ENCODE assay signal across 17 cellular contexts in genomic region chr3:100957407-100958100, GRCh38. TPM values are rescaled to one million over a fixed set of nuclear protein-coding genes. Genes with fewer than 3 reads are reported as not detected.
DNase-seq lines count a peak whose midpoint lies in the region; ATAC-seq and TF ChIP-seq lines count a peak whose summit lies in the region.
"Had no signal": no experiment of that assay in that cellular context is flagged by ENCODE, and none has a peak within 500 bp of the region (broad histone marks: within the 10 kb centered on the region; RNA-seq: fewer than 3 reads in every experiment).

No MANE protein-coding gene starts in this region.

- DNase-seq in mammary epithelial cell, result no peak
- DNase-seq in breast epithelium (ENCODE audit: low spot score in 2 of 2), result no peak
- peak; percentile 84 for DNase-seq in fibroblast of peridontal ligament (ENCODE audit: extremely low read depth)
- DNase-seq in myocyte (ENCODE audit: low read depth), result peak; percentile 82
- no peak for DNase-seq in progenitor cell of endocrine pancreas (ENCODE audit: low spot score, unreplicated experiment)
- no peak for DNase-seq in activated naive CD4-positive, alpha-beta T cell treated with anti-CD3 and anti-CD28 coated beads, Interleukin-2, amount 50 U/mL, for 16 hours
- DNase-seq: activated T-cell treated with anti-CD3 and anti-CD28 coated beads, Interleukin-2, amount 50 U/mL, for 48 hours; amygdala; Caco-2; NCI-H1048; SIG-M5; stimulated activated CD4-positive, alpha-beta T cell treated with anti-CD3 and anti-CD28 coated beads, Interleukin-2, amount 100 ng/mL, for 24 hours had no signal

- H3K27ac ChIP-seq in mammary epithelial cell (ENCODE audit: insufficient read depth, low read depth, low read length) (no peak overlapping the region), breast epithelium (peak overlapping the region in 1 of 2 donors; percentile 6)
- H3K27ac ChIP-seq: 22Rv1, foreskin keratinocyte had no signal

- H3K36me3 ChIP-seq in mammary epithelial cell (ENCODE audit: insufficient read depth, low read length) (no peaks in the 10 kb centered on the region), breast epithelium (no peaks in the 10 kb centered on the region)
- H3K36me3 ChIP-seq: tibial nerve had no signal

- 75% methylated on average over 2 of the region's 2 CpGs for WGBS in mammary epithelial cell (ENCODE audit: low coverage, missing lambda C conversion rate)

- no peak overlapping the region for H3K27ac Mint-ChIP-seq in progenitor cell of endocrine pancreas

- ATAC-seq in GM21526 (IDR thresholded peaks at IDR 0.05; ENCODE audit: low FRiP score, unreplicated experiment) (no peak), GM19351 (IDR thresholded peaks at IDR 0.05; ENCODE audit: unreplicated experiment) (no peak)
- ATAC-seq: foreskin keratinocyte had no signal

- H3K9ac ChIP-seq in mammary epithelial cell (ENCODE audit: insufficient read depth, low read length), result no peak overlapping the region

- no peaks in the 10 kb centered on the region for H3K27me3 ChIP-seq in mammary epithelial cell (ENCODE audit: insufficient read depth, low read length)
- H3K27me3 ChIP-seq in breast epithelium, result no peaks in the 10 kb centered on the region
- H3K27me3 ChIP-seq: foreskin keratinocyte, tibial nerve had no signal

- H3K4me3 Mint-ChIP-seq in progenitor cell of endocrine pancreas (ENCODE audit: low read depth), result no peak overlapping the region

- intact Hi-C loops in mammary epithelial cell (cut with micrococcal nuclease), result no loop called here
- intact Hi-C loops in breast epithelium (cut with DNase I; ENCODE audit: low total_unique reads), result no loop called here

- H3K4me1 ChIP-seq in mammary epithelial cell (ENCODE audit: insufficient read depth, low read length), result peaks cover 10% of the 10 kb centered on the region
- H3K4me1 ChIP-seq in breast epithelium, result no peaks in the 10 kb centered on the region
- H3K4me1 ChIP-seq: Caco-2 had no signal

- CTCF ChIA-PET in mammary epithelial cell (lab: Charles Lee; ENCODE audit: low non-redundant PET), result no interaction called here

- dilution Hi-C loops in mammary epithelial cell (cut with HindIII; ENCODE audit: low sequenced_read_pairs), result no loop called here

- H3K4me2 ChIP-seq in mammary epithelial cell (ENCODE audit: insufficient read depth, low read depth, low read length), result no peak overlapping the region

- H3K4me3 ChIP-seq in mammary epithelial cell (replicated peaks in 1 of 3; ENCODE audit: insufficient read depth in 1 of 3, low read depth in 2 of 3, low read length in 3 of 3), result no peak overlapping the region
- no peak overlapping the region for H3K4me3 ChIP-seq in breast epithelium
- H3K4me3 ChIP-seq: tibial nerve had no signal

- BruUV-seq in mammary epithelial cell (replicated peaks; lab: Mats Ljungman, UMichigan), result no TSS peak

- H3K9me3 ChIP-seq in mammary epithelial cell (replicated peaks; ENCODE audit: insufficient read depth, low read length) (no peaks in the 10 kb centered on the region), breast epithelium (peaks cover 5 to 18% of the 10 kb centered on the region in 2 donors)
- H3K9me3 ChIP-seq: Caco-2 had no signal

- TF ChIP-seq POLR2A in breast epithelium (IDR thresholded peaks at IDR 0.05), result no peak

- peaks cover 7% of the 10 kb centered on the region for H3K9me3 Mint-ChIP-seq in progenitor cell of endocrine pancreas (ENCODE audit: low read depth)

- no peaks in the 10 kb centered on the region for H3K27me3 Mint-ChIP-seq in progenitor cell of endocrine pancreas

- H3K36me3 Mint-ChIP-seq in progenitor cell of endocrine pancreas (ENCODE audit: insufficient read depth), result peaks cover 2% of the 10 kb centered on the region

- in situ Hi-C loops in mammary epithelial cell (cut with MboI; ENCODE audit: low sequenced_read_pairs in 2 of 2), result no loop called here

- no peaks in the 10 kb centered on the region for H3K79me2 ChIP-seq in mammary epithelial cell (ENCODE audit: insufficient read depth, low read length)

- H2AFZ ChIP-seq in mammary epithelial cell (ENCODE audit: low read depth, low read length), result peak overlapping the region; percentile 31

- TF ChIP-seq CTCF in mammary epithelial cell (conservative IDR thresholded peaks at IDR 0.05 in 1 of 2, IDR thresholded peaks at IDR 0.05 in 1 of 2; ENCODE audit: extremely low read depth in 1 of 2, insufficient read depth in 1 of 2, low read depth in 1 of 2, low read length in 2 of 2), result no peak
- TF ChIP-seq CTCF in breast epithelium (IDR thresholded peaks at IDR 0.05), result no peak
- TF ChIP-seq CTCF in progenitor cell of endocrine pancreas (IDR thresholded peaks at IDR 0.05; ENCODE audit: unreplicated experiment), result no peak

- no peaks in the 10 kb centered on the region for H4K20me1 ChIP-seq in mammary epithelial cell (ENCODE audit: insufficient read depth, low read length)

- no peaks in the 10 kb centered on the region for H3K4me1 Mint-ChIP-seq in progenitor cell of endocrine pancreas (ENCODE audit: low read depth)

RNA-seq across cellular contexts. Expression of gene ABI3BP, which starts 35.7 kb away (rescaled TPM):
- total RNA-seq in mammary epithelial cell (1 to 10 TPM in 1 of 2 donors, under 1 TPM in 1; 0.67 to 2.0 TPM), breast epithelium (100 to 1,000 TPM in 1 of 3 donors, 10 to 100 TPM in 2; 17.4 to 170 (median 41.1) TPM), myocyte (76.1 and 97.0 TPM in 2 replicates), progenitor cell of endocrine pancreas (not detected in 2 replicates)
- polyA plus RNA-seq in mammary epithelial cell, result 0.24 TPM
- polyA minus RNA-seq in mammary epithelial cell, result not detected
- 421 TPM for polyA plus RNA-seq in myocyte (2012)
- total RNA-seq: Caco-2 had no signal

Comparison
In these comparisons a context has a peak if more than half of its experiments do, and no peak if none do; other contexts are left out.
1. RNA of gene ABI3BP, which starts 35.7 kb away (total RNA-seq): 76.1 to 97.0 TPM in myocyte and 17.4 to 170 TPM in breast epithelium; 0.67 to 2.0 TPM in mammary epithelial cell and not detected in progenitor cell of endocrine pancreas; every median in the first group is over 4 times any median in the second.
2. DNase-seq: peak in fibroblast of peridontal ligament (single experiment) and myocyte (single experiment); none in mammary epithelial cell (single experiment), breast epithelium (0 of 2), progenitor cell of endocrine pancreas (single experiment) and activated naive CD4-positive, alpha-beta T cell treated with anti-CD3 and anti-CD28 coated beads, Interleukin-2, amount 50 U/mL, for 16 hours (single experiment).